Comparison of ENCODE assay signal across 22 cellular contexts in genomic region chr17:12727881-12728280, GRCh38.
DNase-seq lines count a peak whose midpoint lies in the region; ATAC-seq, FAIRE-seq and TF ChIP-seq lines count a peak whose summit lies in the region.
"Had no signal": no experiment of that assay in that cellular context is flagged by ENCODE, and none has a peak within 500 bp of the region (broad histone marks: within the 10 kb centered on the region; RNA-seq: fewer than 3 reads in every experiment).

No MANE protein-coding gene starts in this region.

- H3K4me1 ChIP-seq in left ventricle myocardium inferior (peaks cover 43% of the 10 kb centered on the region), osteoblast (ENCODE audit: insufficient read depth, low read length) (peaks cover 17% of the 10 kb centered on the region)
- H3K4me1 ChIP-seq: BLaER1 treated with 17β-estradiol and CSF1 and Interleukin-3, amounts not matched to agents 10 nM and 100 nM had no signal

- H2AFZ ChIP-seq in osteoblast (ENCODE audit: low read length) = no peak overlapping the region

- peak overlapping the region; percentile 90 for H3K27ac ChIP-seq in left ventricle myocardium inferior (replicated peaks)
- H3K27ac ChIP-seq in osteoblast (ENCODE audit: low read depth, low read length) = peak overlapping the region; percentile 71
- H3K27ac ChIP-seq: A549; BLaER1 treated with 17β-estradiol and CSF1 and Interleukin-3, amounts not matched to agents 10 nM and 100 nM; body of pancreas; RWPE1 had no signal

- H3K27me3 ChIP-seq in left ventricle myocardium inferior (ENCODE audit: low read depth) (no peaks in the 10 kb centered on the region), osteoblast (ENCODE audit: insufficient read depth, low read length) (no peaks in the 10 kb centered on the region)
- H3K27me3 ChIP-seq: BLaER1 treated with 17β-estradiol and CSF1 and Interleukin-3, amounts not matched to agents 10 nM and 100 nM; body of pancreas; stomach had no signal

- no peaks in the 10 kb centered on the region for H4K20me1 ChIP-seq in osteoblast (ENCODE audit: insufficient read depth, low read length)
- H4K20me1 ChIP-seq: BLaER1 treated with 17β-estradiol and CSF1 and Interleukin-3, amounts not matched to agents 10 nM and 100 nM had no signal

- ATAC-seq in left cardiac atrium (no peak), HG03520 (IDR thresholded peaks at IDR 0.05; ENCODE audit: unreplicated experiment) (no peak), GM21619 (IDR thresholded peaks at IDR 0.05; ENCODE audit: unreplicated experiment) (no peak)
- ATAC-seq: activated CD8-positive, alpha-beta T cell treated with anti-CD3 and anti-CD28 coated beads for 36 hours; activated T-cell treated with anti-CD3 and anti-CD28 coated beads, Interleukin-2, amount 50 U/mL, for 72 hours; body of pancreas had no signal

- intact Hi-C loops in left ventricle myocardium inferior (cut with micrococcal nuclease) = no loop called here
- intact Hi-C loops in left cardiac atrium (cut with DNase I) = no loop called here

- peaks cover 9% of the 10 kb centered on the region for H3K36me3 ChIP-seq in left ventricle myocardium inferior
- H3K36me3 ChIP-seq in osteoblast (ENCODE audit: insufficient read depth, low read length) = no peaks in the 10 kb centered on the region
- H3K36me3 ChIP-seq: BLaER1 treated with 17β-estradiol and CSF1 and Interleukin-3, amounts not matched to agents 10 nM and 100 nM; stomach had no signal

- H3K4me2 ChIP-seq in osteoblast (ENCODE audit: insufficient read depth, low read length) = no peak overlapping the region
- H3K4me2 ChIP-seq: BLaER1 treated with 17β-estradiol and CSF1 and Interleukin-3, amounts not matched to agents 10 nM and 100 nM had no signal

- FAIRE-seq in endometrium (lab: Jason Lieb, UNC) = peak; percentile 82
- FAIRE-seq: A549, GM18507 had no signal

- TF ChIP-seq CTCF in left ventricle myocardium inferior (IDR thresholded peaks at IDR 0.05; ENCODE audit: borderline replicate concordance) (no peak), osteoblast (IDR thresholded peaks at IDR 0.05; ENCODE audit: extremely low read depth, low read depth, low read length) (no peak)

- H3K4me3 ChIP-seq in left ventricle myocardium inferior = no peak overlapping the region
- no peak overlapping the region for H3K4me3 ChIP-seq in osteoblast (ENCODE audit: insufficient read depth, low read length)
- H3K4me3 ChIP-seq: A549; BLaER1 treated with 17β-estradiol and CSF1 and Interleukin-3, amounts not matched to agents 10 nM and 100 nM; body of pancreas; stomach had no signal

- H3K9me3 ChIP-seq in left ventricle myocardium inferior (replicated peaks) = no peaks in the 10 kb centered on the region
- no peaks in the 10 kb centered on the region for H3K9me3 ChIP-seq in osteoblast (ENCODE audit: low read depth, low read length)
- H3K9me3 ChIP-seq: A549; BLaER1 treated with 17β-estradiol and CSF1 and Interleukin-3, amounts not matched to agents 10 nM and 100 nM; body of pancreas; stomach had no signal

- H3K79me2 ChIP-seq in osteoblast (ENCODE audit: insufficient read depth, low read length) = no peaks in the 10 kb centered on the region

- DNase-seq in left ventricle myocardium inferior (no peak), left cardiac atrium (no peak), osteoblast (ENCODE audit: insufficient read length, low spot score, missing footprints) (no peak), NCI-H748 treated with DMSO at 0.1 percent for 48 hours (lab: John Stamatoyannopoulos, UW) (no peak), NCI-H1930 (lab: John Stamatoyannopoulos, UW) (no peak)
- DNase-seq: activated B cell treated with CpG ODN at 0.5 μM for 24 hours; activated CD8-positive, alpha-beta T cell treated with anti-CD3 and anti-CD28 coated beads for 36 hours; activated T-cell treated with anti-CD3 and anti-CD28 coated beads, Interleukin-2, amount 50 U/mL, for 72 hours; body of pancreas; Calu3; dermis blood vessel endothelial cell; NCI-H524; stimulated activated CD4-positive, alpha-beta T cell treated with anti-CD3 and anti-CD28 coated beads, Interleukin-12 subunit alpha, Interleukin-12 subunit beta, amount 100 ng/mL, for 4 hours; stomach; T-helper 9 cell had no signal
